ENCODE assay signal across 8 cellular contexts in the genomic region with DNA sequence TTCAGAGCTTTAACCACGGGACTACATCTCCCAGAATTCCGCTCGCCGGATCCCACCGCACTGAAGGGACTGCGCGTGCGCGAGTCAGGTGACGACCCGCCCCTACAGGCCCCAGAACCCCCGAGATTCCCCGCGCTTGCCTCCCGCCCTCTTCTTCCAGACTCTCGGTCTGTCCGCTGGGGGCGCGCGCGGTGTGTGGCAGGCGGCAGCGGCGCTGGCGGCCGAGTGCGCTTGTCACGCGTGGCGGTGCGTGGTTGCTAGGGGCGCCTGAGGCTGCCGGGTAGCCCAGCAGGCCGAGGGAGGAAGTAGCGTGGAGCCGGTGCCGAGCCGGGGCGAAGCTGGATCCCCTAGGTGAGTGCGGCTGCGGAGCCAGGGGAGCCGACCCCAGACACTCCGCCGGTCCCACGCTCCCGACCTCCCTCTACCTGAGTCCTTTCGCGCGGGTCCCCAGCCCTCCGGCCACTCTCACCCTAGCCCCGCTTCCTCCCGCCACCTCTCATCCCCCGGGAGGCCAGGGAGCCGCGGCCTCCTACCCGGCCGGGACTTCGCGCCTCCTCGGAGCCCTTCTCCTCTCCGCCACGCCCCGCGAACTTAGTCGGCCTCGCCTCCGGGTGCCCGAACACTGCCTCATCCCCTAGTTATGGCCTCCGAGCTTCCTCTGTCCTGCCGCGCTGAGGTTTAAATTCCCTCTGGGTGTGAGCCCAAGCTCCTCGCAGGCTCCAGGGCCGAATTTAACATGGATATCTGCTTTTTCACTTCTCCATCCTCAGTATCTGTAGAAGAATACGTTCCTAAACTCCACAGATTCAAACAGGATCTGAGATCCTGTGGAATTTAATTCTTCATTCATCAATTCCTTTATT. TPM values are rescaled to one million over a fixed set of nuclear protein-coding genes. Genes with fewer than 3 reads are reported as not detected.
DNase-seq lines count a peak whose midpoint lies in the region; ATAC-seq and TF ChIP-seq lines count a peak whose summit lies in the region.

A gene with protein sequence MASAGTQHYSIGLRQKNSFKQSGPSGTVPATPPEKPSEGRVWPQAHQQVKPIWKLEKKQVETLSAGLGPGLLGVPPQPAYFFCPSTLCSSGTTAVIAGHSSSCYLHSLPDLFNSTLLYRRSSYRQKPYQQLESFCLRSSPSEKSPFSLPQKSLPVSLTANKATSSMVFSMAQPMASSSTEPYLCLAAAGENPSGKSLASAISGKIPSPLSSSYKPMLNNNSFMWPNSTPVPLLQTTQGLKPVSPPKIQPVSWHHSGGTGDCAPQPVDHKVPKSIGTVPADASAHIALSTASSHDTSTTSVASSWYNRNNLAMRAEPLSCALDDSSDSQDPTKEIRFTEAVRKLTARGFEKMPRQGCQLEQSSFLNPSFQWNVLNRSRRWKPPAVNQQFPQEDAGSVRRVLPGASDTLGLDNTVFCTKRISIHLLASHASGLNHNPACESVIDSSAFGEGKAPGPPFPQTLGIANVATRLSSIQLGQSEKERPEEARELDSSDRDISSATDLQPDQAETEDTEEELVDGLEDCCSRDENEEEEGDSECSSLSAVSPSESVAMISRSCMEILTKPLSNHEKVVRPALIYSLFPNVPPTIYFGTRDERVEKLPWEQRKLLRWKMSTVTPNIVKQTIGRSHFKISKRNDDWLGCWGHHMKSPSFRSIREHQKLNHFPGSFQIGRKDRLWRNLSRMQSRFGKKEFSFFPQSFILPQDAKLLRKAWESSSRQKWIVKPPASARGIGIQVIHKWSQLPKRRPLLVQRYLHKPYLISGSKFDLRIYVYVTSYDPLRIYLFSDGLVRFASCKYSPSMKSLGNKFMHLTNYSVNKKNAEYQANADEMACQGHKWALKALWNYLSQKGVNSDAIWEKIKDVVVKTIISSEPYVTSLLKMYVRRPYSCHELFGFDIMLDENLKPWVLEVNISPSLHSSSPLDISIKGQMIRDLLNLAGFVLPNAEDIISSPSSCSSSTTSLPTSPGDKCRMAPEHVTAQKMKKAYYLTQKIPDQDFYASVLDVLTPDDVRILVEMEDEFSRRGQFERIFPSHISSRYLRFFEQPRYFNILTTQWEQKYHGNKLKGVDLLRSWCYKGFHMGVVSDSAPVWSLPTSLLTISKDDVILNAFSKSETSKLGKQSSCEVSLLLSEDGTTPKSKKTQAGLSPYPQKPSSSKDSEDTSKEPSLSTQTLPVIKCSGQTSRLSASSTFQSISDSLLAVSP (plus strand): TSS at position 149 of the 863 bp plus-strand sequence. CDS start 26,842 bp downstream, outside the sequence.

- H3K4me1 ChIP-seq in gastroesophageal sphincter = peaks cover 0 to 26% (median 3%) of the 10 kb centered on the region in 3 donors

- WGBS in gastroesophageal sphincter (ENCODE audit: low coverage in 1 of 2), 2 donors = 0 to 2% methylated on average over 13 to 34 of the region's 74 CpGs

- TF ChIP-seq POLR2A in gastroesophageal sphincter (IDR thresholded peaks at IDR 0.05) = peak; percentile 46 to 53

- intact Hi-C loops in activated naive CD4-positive, alpha-beta T cell treated with anti-CD3 and anti-CD28 coated beads for 36 hours (cut with micrococcal nuclease) = loop anchor here (1.0 to 10.0 kb wide), 13 partner anchors 40 to 677 kb away; a partner anchor contains a TSS

- H3K4me3 Mint-ChIP-seq in HFFc6 = peak within 1 kb of the TSS; percentile 97
- peak within 1 kb of the TSS; percentile 98 for H3K4me3 Mint-ChIP-seq in activated naive CD4-positive, alpha-beta T cell treated with anti-CD3 and anti-CD28 coated beads for 36 hours

- TF ChIP-seq CTCF in HFFc6 (IDR thresholded peaks at IDR 0.05) (peak; percentile 89), gastroesophageal sphincter (IDR thresholded peaks at IDR 0.05) (peak; percentile 72 to 95 (median 92))

- H3K36me3 ChIP-seq in gastroesophageal sphincter = peaks cover 0 to 5% of the 10 kb centered on the region in 2 donors

- H3K9me3 ChIP-seq in gastroesophageal sphincter = no peaks in the 10 kb centered on the region

- H3K36me3 Mint-ChIP-seq in HFFc6 (ENCODE audit: low read depth) = 0 out of 2 replicates have a peak, but pooled peaks cover 2% of the 10 kb centered on the region
- H3K36me3 Mint-ChIP-seq in activated naive CD4-positive, alpha-beta T cell treated with anti-CD3 and anti-CD28 coated beads for 36 hours (ENCODE audit: low read depth) = peaks cover 4% of the 10 kb centered on the region

- peak; percentile 98 for ATAC-seq in gastroesophageal sphincter

- no peak for TF ChIP-seq EP300 in gastroesophageal sphincter (IDR thresholded peaks at IDR 0.05)

- no peaks in the 10 kb centered on the region for H3K27me3 Mint-ChIP-seq in HFFc6 (ENCODE audit: insufficient read depth)
- H3K27me3 Mint-ChIP-seq in activated naive CD4-positive, alpha-beta T cell treated with anti-CD3 and anti-CD28 coated beads for 36 hours (ENCODE audit: low read depth) = peaks cover 3% of the 10 kb centered on the region

- H3K27ac ChIP-seq in gastroesophageal sphincter = peak within 1 kb of the TSS; percentile 59 to 96 (median 93)

- CTCF ChIA-PET in activated naive CD4-positive, alpha-beta T cell treated with anti-CD3 and anti-CD28 coated beads for 36 hours (lab: Charles Lee) = interaction anchor here (0.6 to 2.3 kb wide), 20 partner anchors 10 to 590 kb away, joined by 3 to 11 read pairs (median 4); a partner anchor contains a TSS

- peak within 1 kb of the TSS; percentile 91 for H3K27ac Mint-ChIP-seq in HFFc6
- peak within 1 kb of the TSS; percentile 80 for H3K27ac Mint-ChIP-seq in activated naive CD4-positive, alpha-beta T cell treated with anti-CD3 and anti-CD28 coated beads for 36 hours

- H3K4me3 ChIP-seq in GM08714 (ENCODE audit: low read length) (peak within 1 kb of the TSS; percentile 85), gastroesophageal sphincter (peak within 1 kb of the TSS; percentile 56 to 78)

- H3K27me3 ChIP-seq in gastroesophageal sphincter = no peaks in the 10 kb centered on the region

- peaks cover 22% of the 10 kb centered on the region for H3K4me1 Mint-ChIP-seq in HFFc6 (ENCODE audit: low read depth)
- peaks cover 15% of the 10 kb centered on the region for H3K4me1 Mint-ChIP-seq in activated naive CD4-positive, alpha-beta T cell treated with anti-CD3 and anti-CD28 coated beads for 36 hours (ENCODE audit: low read depth)

- no peaks in the 10 kb centered on the region for H3K9me3 Mint-ChIP-seq in HFFc6
- no peaks in the 10 kb centered on the region for H3K9me3 Mint-ChIP-seq in activated naive CD4-positive, alpha-beta T cell treated with anti-CD3 and anti-CD28 coated beads for 36 hours

- DNase-seq in HFFc6 (peak; percentile 95), NAMALWA (ENCODE audit: low spot score) (peak; percentile 98), SK-N-DZ (ENCODE audit: low spot score) (peak; percentile 95), non-pigmented ciliary epithelial cell (ENCODE audit: low read depth) (peak; percentile 82), superior temporal gyrus (ENCODE audit: extremely low spot score) (peak; percentile 98)
- DNase-seq in activated naive CD4-positive, alpha-beta T cell treated with anti-CD3 and anti-CD28 coated beads for 36 hours = peak; percentile 99

RNA-seq across cellular contexts. Expression of the gene that starts here (rescaled TPM):
- 10 to 100 TPM; 16.1 to 19.6 (median 17.0) TPM for total RNA-seq in HFFc6 (2021; fragmentation: NEBNext Ultra II Directional; extraction: Animal tissue kit (Norgen Biotek cat#: 25700))
- polyA plus RNA-seq in SK-N-DZ (2014; cell fraction: cytosol; rRNA removed) = 24.8 and 25.9 TPM in 2 replicates
- polyA plus RNA-seq in SK-N-DZ (2014; cell fraction: nucleus; rRNA removed) = 85.3 and 102 TPM in 2 replicates
- 10 to 100 TPM; 23.7 to 24.7 TPM for total RNA-seq in activated naive CD4-positive, alpha-beta T cell treated with anti-CD3 and anti-CD28 coated beads for 36 hours
- 10 to 100 TPM in 2 of 4 donors, 1 to 10 TPM in 2; 6.5 to 12.1 (median 8.7) TPM for total RNA-seq in gastroesophageal sphincter

Comparison
In these comparisons a context has a peak if more than half of its experiments do, and no peak if none do; other contexts are left out.
1. Peak in every context shown above with its lines: DNase-seq, ATAC-seq, H3K4me3 ChIP-seq and H3K27ac ChIP-seq.